In the genomic region with DNA sequence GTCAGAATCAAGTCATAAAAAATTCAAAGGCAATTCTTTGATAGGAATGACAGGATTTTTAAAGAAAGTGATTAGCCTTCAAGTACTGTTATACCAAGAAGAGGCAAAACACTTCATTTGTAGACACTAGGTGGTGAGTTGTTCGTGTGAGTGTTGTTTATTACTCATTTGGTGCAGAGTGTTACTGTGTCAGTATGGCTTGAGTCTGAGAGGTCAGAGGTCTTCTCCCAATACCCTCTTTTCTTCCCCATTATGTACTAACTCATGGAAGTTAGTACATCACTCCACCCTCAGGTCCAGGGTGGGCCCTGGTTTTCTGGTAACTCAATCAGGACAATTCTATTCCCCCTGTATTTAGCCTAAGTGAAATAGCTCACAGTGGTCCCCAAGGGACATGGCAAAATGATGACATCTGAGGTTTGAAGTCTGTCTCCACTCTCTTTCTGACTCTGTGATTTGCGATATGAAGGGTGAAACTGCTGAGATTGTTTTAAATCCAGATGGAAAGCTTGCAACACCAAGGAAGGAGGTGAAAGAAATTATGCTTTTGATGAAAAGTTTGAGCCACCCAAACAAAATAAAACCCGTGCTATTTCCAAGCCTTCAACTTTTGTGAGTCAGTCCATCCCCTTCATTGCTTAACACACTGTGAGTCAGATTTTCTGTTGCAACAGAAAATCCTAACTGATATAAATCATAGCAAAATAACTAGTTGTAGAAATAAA, we compare ENCODE assay signal across 20 cellular contexts. TPM values are rescaled to one million over a fixed set of nuclear protein-coding genes. Genes with fewer than 3 reads are reported as not detected.
A peak's percentile ranks its signal among the peaks of the same experiment; 100 is the strongest.
DNase-seq lines count a peak whose midpoint lies in the region; ATAC-seq and TF ChIP-seq lines count a peak whose summit lies in the region.
"Had no signal": no experiment of that assay in that cellular context is flagged by ENCODE, and none has a peak within 500 bp of the region (broad histone marks: within the 10 kb centered on the region; RNA-seq: fewer than 3 reads in every experiment).

No MANE protein-coding gene starts in this region.

- TF ChIP-seq CTCF in epithelial cell of esophagus (IDR thresholded peaks at IDR 0.05; ENCODE audit: insufficient read depth, low read depth, low read length, missing control alignments) = no peak

- intact Hi-C loops in head of caudate nucleus (cut with DNase I) = no loop called here

- ATAC-seq in GM18868 (IDR thresholded peaks at IDR 0.05; ENCODE audit: unreplicated experiment) = no peak
- ATAC-seq: activated CD4-positive, CD25-positive, alpha-beta regulatory T cell treated with anti-CD3 and anti-CD28 coated beads, Interleukin-2, amount 50 U/mL, for 24 hours; activated naive CD4-positive, alpha-beta T cell treated with anti-CD3 and anti-CD28 coated beads, Interleukin-2, amount 50 U/mL, for 72 hours; left ventricle myocardium superior; natural killer cell had no signal

- peak; percentile 62 for DNase-seq in GM03348 (ENCODE audit: low spot score)
- peak; percentile 73 for DNase-seq in NCI-H226
- DNase-seq in epithelial cell of esophagus (ENCODE audit: low read depth) = peak; percentile 86
- DNase-seq in renal cortical epithelial cell (ENCODE audit: low read depth) = peak; percentile 79
- DNase-seq in DMS114 treated with DMSO at 0.1 percent for 48 hours (lab: John Stamatoyannopoulos, UW; ENCODE audit: unreplicated experiment) = no peak
- no peak for DNase-seq in head of caudate nucleus
- no peak for DNase-seq in NCI-H510A (lab: John Stamatoyannopoulos, UW)
- DNase-seq: Caco-2; GOT3; left ventricle myocardium superior; natural killer cell; NCI-H1694; NCI-H446 treated with DMSO at 0.1 percent for 48 hours; PC-9; stimulated activated CD4-positive, alpha-beta T cell treated with anti-CD3 and anti-CD28 coated beads, Interleukin-2, amount 100 ng/mL, for 24 hours; stimulated activated CD8-positive, alpha-beta memory T cell treated with anti-CD3 and anti-CD28 coated beads, Interleukin-4, amount 100 ng/mL, for 48 hours; transverse colon had no signal

- H3K4me3 ChIP-seq in epithelial cell of esophagus (ENCODE audit: low read length) = no peak overlapping the region
- H3K4me3 ChIP-seq: PC-9, transverse colon had no signal

RNA-seq across cellular contexts. Expression of gene NUDT12, which starts 56.8 kb away (rescaled TPM):
- total RNA-seq in renal cortical epithelial cell = 15.3 and 16.8 TPM in 2 replicates

Comparison
In these comparisons a context has a peak if more than half of its experiments do, and no peak if none do; other contexts are left out.
1. DNase-seq: peak in GM03348 (single experiment), NCI-H226 (single experiment), epithelial cell of esophagus (single experiment) and renal cortical epithelial cell (single experiment); none in DMS114 treated with DMSO at 0.1 percent for 48 hours (single experiment), head of caudate nucleus (0 of 42) and NCI-H510A (single experiment).